In genomic region chr15:48144889-48145288, GRCh38 we compare ENCODE assay signal across 1 cellular context.
TF ChIP-seq lines count a peak whose summit lies in the region.

No MANE protein-coding gene starts in this region.

TF ChIP-seq in WTC11, 78 proteins besides CTCF, POLR2A, EP300 and RAD21 (continued from another document):
- TF ChIP-seq USF2 (CRISPR knock-in tag; IDR thresholded peaks at IDR 0.05) (no peak), AFF4 (CRISPR knock-in tag; IDR thresholded peaks at IDR 0.05; ENCODE audit: borderline replicate concordance) (no peak), AR (CRISPR knock-in tag; IDR thresholded peaks at IDR 0.05) (no peak), NR1H2 (CRISPR knock-in tag; IDR thresholded peaks at IDR 0.05) (no peak), GABPB1 (CRISPR knock-in tag; IDR thresholded peaks at IDR 0.05) (no peak), ARID4B (CRISPR knock-in tag; IDR thresholded peaks at IDR 0.05; ENCODE audit: borderline replicate concordance) (no peak), ZNF219 (CRISPR knock-in tag; IDR thresholded peaks at IDR 0.05; ENCODE audit: borderline replicate concordance) (no peak), ZBTB21 (CRISPR knock-in tag; IDR thresholded peaks at IDR 0.05; ENCODE audit: borderline replicate concordance) (no peak)
- TF ChIP-seq, protein P1, sequence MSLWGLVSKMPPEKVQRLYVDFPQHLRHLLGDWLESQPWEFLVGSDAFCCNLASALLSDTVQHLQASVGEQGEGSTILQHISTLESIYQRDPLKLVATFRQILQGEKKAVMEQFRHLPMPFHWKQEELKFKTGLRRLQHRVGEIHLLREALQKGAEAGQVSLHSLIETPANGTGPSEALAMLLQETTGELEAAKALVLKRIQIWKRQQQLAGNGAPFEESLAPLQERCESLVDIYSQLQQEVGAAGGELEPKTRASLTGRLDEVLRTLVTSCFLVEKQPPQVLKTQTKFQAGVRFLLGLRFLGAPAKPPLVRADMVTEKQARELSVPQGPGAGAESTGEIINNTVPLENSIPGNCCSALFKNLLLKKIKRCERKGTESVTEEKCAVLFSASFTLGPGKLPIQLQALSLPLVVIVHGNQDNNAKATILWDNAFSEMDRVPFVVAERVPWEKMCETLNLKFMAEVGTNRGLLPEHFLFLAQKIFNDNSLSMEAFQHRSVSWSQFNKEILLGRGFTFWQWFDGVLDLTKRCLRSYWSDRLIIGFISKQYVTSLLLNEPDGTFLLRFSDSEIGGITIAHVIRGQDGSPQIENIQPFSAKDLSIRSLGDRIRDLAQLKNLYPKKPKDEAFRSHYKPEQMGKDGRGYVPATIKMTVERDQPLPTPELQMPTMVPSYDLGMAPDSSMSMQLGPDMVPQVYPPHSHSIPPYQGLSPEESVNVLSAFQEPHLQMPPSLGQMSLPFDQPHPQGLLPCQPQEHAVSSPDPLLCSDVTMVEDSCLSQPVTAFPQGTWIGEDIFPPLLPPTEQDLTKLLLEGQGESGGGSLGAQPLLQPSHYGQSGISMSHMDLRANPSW (CRISPR knock-in tag; conservative IDR thresholded peaks at IDR 0.05; ENCODE audit: low read depth) = no peak
